ENCODE assay signal across 10 cellular contexts in genomic region chr1:117371436-117372151, GRCh38. TPM values are rescaled to one million over a fixed set of nuclear protein-coding genes. Genes with fewer than 3 reads are reported as not detected.
DNase-seq lines count a peak whose midpoint lies in the region; ATAC-seq and TF ChIP-seq lines count a peak whose summit lies in the region.
"Had no signal": no experiment of that assay in that cellular context is flagged by ENCODE, and none has a peak within 500 bp of the region (broad histone marks: within the 10 kb centered on the region; RNA-seq: fewer than 3 reads in every experiment).

No MANE protein-coding gene starts in this region.

- WGBS in stomach, 5 donors: 46 to 70% (median 59%) methylated on average over 4 of the region's 4 CpGs

- intact Hi-C loops in stomach (cut with DNase I; ENCODE audit: low total_unique reads): loop anchor here (5.0 kb wide), 1 partner anchor 244 kb away; no protein-coding TSS in a partner anchor

- H3K27me3 ChIP-seq in stomach: no peaks in the 10 kb centered on the region

- ATAC-seq in left lobe of liver (peak; percentile 24), HG02610 (IDR thresholded peaks at IDR 0.05; ENCODE audit: unreplicated experiment) (no peak), GM18861 (IDR thresholded peaks at IDR 0.05; ENCODE audit: unreplicated experiment) (no peak)

- H3K4me3 Mint-ChIP-seq in activated naive CD8-positive, alpha-beta T cell: peak overlapping the region; percentile 72

- TF ChIP-seq CTCF in AG10803 (conservative IDR thresholded peaks at IDR 0.05; ENCODE audit: low read length) (no peak), GM12864 (IDR thresholded peaks at IDR 0.05; ENCODE audit: low read depth, low read length, missing control alignments) (no peak), stomach (IDR thresholded peaks at IDR 0.05) (no peak)

- no peaks in the 10 kb centered on the region for H3K36me3 ChIP-seq in stomach

- peaks cover 4% of the 10 kb centered on the region for H3K9me3 Mint-ChIP-seq in activated naive CD8-positive, alpha-beta T cell (ENCODE audit: low read depth)

- DNase-seq in AG10803 (ENCODE audit: low read depth): peak; percentile 80
- no peak for DNase-seq in GM12864 (ENCODE audit: low read depth)
- peak; percentile 61 for DNase-seq in left lobe of liver (ENCODE audit: low spot score)
- no peak for DNase-seq in DMS79 treated with DMSO at 0.1 percent for 48 hours (lab: John Stamatoyannopoulos, UW)
- no peak for DNase-seq in stomach
- DNase-seq: GF-D8, NCI-H446 had no signal

- H3K36me3 Mint-ChIP-seq in activated naive CD8-positive, alpha-beta T cell: peaks cover 8% of the 10 kb centered on the region

- H3K27ac Mint-ChIP-seq in activated naive CD8-positive, alpha-beta T cell: no peak overlapping the region

- peaks cover 15 to 75% (median 38%) of the 10 kb centered on the region in 4 donors for H3K4me1 ChIP-seq in stomach

- TF ChIP-seq EP300 in stomach (IDR thresholded peaks at IDR 0.05): no peak

- H3K9me3 ChIP-seq in stomach: no peaks in the 10 kb centered on the region

- peaks cover 67% of the 10 kb centered on the region for H3K4me1 Mint-ChIP-seq in activated naive CD8-positive, alpha-beta T cell (ENCODE audit: low read depth)

- H3K27me3 Mint-ChIP-seq in activated naive CD8-positive, alpha-beta T cell: no peaks in the 10 kb centered on the region

- no peak for TF ChIP-seq POLR2A in stomach (IDR thresholded peaks at IDR 0.05)

- no peak overlapping the region for H3K27ac ChIP-seq in stomach

- H3K4me3 ChIP-seq in AG10803 (ENCODE audit: low read length) (no peak overlapping the region), GM12864 (ENCODE audit: low read depth, low read length) (peak overlapping the region; percentile 32), stomach (no peak overlapping the region)

RNA-seq across cellular contexts. Expression of gene MAN1A2, which starts 4.3 kb away (rescaled TPM):
- total RNA-seq in left lobe of liver (32.8 TPM), stomach (10 to 100 TPM; 16.9 to 83.2 (median 56.9) TPM)
- polyA plus RNA-seq in stomach: 1 to 10 TPM; 3.5 to 5.0 (median 4.2) TPM

Comparison
In these comparisons a context has a peak if more than half of its experiments do, and no peak if none do; other contexts are left out.
1. DNase-seq: peak in AG10803 (single experiment) and left lobe of liver (single experiment); none in GM12864 (single experiment), DMS79 treated with DMSO at 0.1 percent for 48 hours (single experiment) and stomach (single experiment).